In genomic region chr6:113363866-113364265, GRCh38 we compare ENCODE assay signal across 20 cellular contexts.
A peak's percentile ranks its signal among the peaks of the same experiment; 100 is the strongest.
DNase-seq lines count a peak whose midpoint lies in the region; ATAC-seq and TF ChIP-seq lines count a peak whose summit lies in the region.
"Had no signal": no experiment of that assay in that cellular context is flagged by ENCODE, and none has a peak within 500 bp of the region (broad histone marks: within the 10 kb centered on the region; RNA-seq: fewer than 3 reads in every experiment).

No MANE protein-coding gene starts in this region.

- POLR2A ChIA-PET in SK-N-SH (lab: Yijun Ruan, JAX): no interaction called here

- peaks cover 5 to 13% of the 10 kb centered on the region in 2 experiments for H3K36me3 ChIP-seq in SK-N-SH (replicated peaks in 1 of 2; ENCODE audit: control insufficient read depth in 1 of 2, insufficient read depth in 2 of 2, low read length in 1 of 2)

- no peak for TF ChIP-seq RAD21 in SK-N-SH (IDR thresholded peaks at IDR 0.05; ENCODE audit: low read length)

- intact Hi-C loops in head of caudate nucleus (cut with DNase I): no loop called here

- peak overlapping the region; percentile 6; the same call in 1 of the 2 replicates for H3K9ac ChIP-seq in SK-N-SH

- peak; percentile 52 for DNase-seq in EL
- no peak for DNase-seq in SK-N-SH
- peak; percentile 17 for DNase-seq in fibroblast of gingiva (ENCODE audit: low read depth)
- no peak for DNase-seq in osteocyte (ENCODE audit: extremely low spot score, unreplicated experiment)
- DNase-seq in hepatic stellate cell (ENCODE audit: low spot score): no peak
- DNase-seq in head of caudate nucleus: no peak
- DNase-seq in occipital lobe (lab: John Stamatoyannopoulos, UW): no peak
- DNase-seq: COR-L47, DMS153, MM.1S, NCI-H1105 treated with DMSO at 0.1 percent for 48 hours, NCI-H187, NCI-H446, PC-9 had no signal

- no peaks in the 10 kb centered on the region for H3K9me2 ChIP-seq in SK-N-SH

- no peak overlapping the region for H2AFZ ChIP-seq in SK-N-SH (ENCODE audit: low read depth)
- H2AFZ ChIP-seq: PC-9 had no signal

- peaks cover 2% of the 10 kb centered on the region; the same call in 1 of the 2 replicates for H3K79me2 ChIP-seq in SK-N-SH (ENCODE audit: insufficient read depth)

- no peak overlapping the region for H3K4me3 ChIP-seq in SK-N-SH (ENCODE audit: low read depth in 2 of 2, low read length in 1 of 2)
- H3K4me3 ChIP-seq: GM12878, GM23338, PC-9 had no signal

- peaks cover 69% of the 10 kb centered on the region for H3F3A ChIP-seq in SK-N-SH (replicated peaks; ENCODE audit: insufficient read depth)

- H3K36me3 Mint-ChIP-seq in osteocyte (ENCODE audit: unreplicated experiment): peaks cover 17% of the 10 kb centered on the region
- H3K36me3 Mint-ChIP-seq: CD14-positive monocyte had no signal

- ATAC-seq in HG03139 (IDR thresholded peaks at IDR 0.05; ENCODE audit: unreplicated experiment): no peak
- ATAC-seq: GM12878, GM23338, HepG2, Right ventricle myocardium inferior had no signal

- peaks cover 16 to 68% of the 10 kb centered on the region in 2 experiments for H3K4me1 ChIP-seq in SK-N-SH (ENCODE audit: control insufficient read depth in 1 of 2, insufficient read depth in 2 of 2, low read depth in 1 of 2, low read length in 1 of 2)

- peak overlapping the region; percentile 87 to 90; a peak in 3 of 4 replicates for H3K27ac ChIP-seq in SK-N-SH (ENCODE audit: low read depth in 2 of 2, low read length in 1 of 2)
- H3K27ac ChIP-seq: PC-9 had no signal

- H4K20me1 ChIP-seq in SK-N-SH (ENCODE audit: insufficient read depth): no peaks in the 10 kb centered on the region

- peak; percentile 31 to 92; a peak in 2 of 4 replicates for TF ChIP-seq EP300 in SK-N-SH (IDR thresholded peaks at IDR 0.05; ENCODE audit: borderline replicate concordance in 1 of 2, low read depth in 1 of 2, low read length in 1 of 2)

- no peak overlapping the region for H3K4me3 Mint-ChIP-seq in osteocyte (ENCODE audit: unreplicated experiment)
- H3K4me3 Mint-ChIP-seq: CD14-positive monocyte, GM23338 had no signal

- no peaks in the 10 kb centered on the region for H3K9me3 ChIP-seq in SK-N-SH

- no peaks in the 10 kb centered on the region for H3K9me3 Mint-ChIP-seq in osteocyte (ENCODE audit: unreplicated experiment)
- H3K9me3 Mint-ChIP-seq: GM23338 had no signal

- H3K4me1 Mint-ChIP-seq in osteocyte (ENCODE audit: unreplicated experiment): peaks cover 73% of the 10 kb centered on the region
- H3K4me1 Mint-ChIP-seq: CD14-positive monocyte had no signal

- H3K27me3 Mint-ChIP-seq in osteocyte (ENCODE audit: unreplicated experiment): no peaks in the 10 kb centered on the region

- H3K27ac Mint-ChIP-seq in osteocyte (ENCODE audit: unreplicated experiment): peak overlapping the region; percentile 86
- H3K27ac Mint-ChIP-seq: CD14-positive monocyte, GM23338 had no signal

- no peak for TF ChIP-seq CTCF in SK-N-SH (IDR thresholded peaks at IDR 0.05)
- TF ChIP-seq CTCF in osteocyte (IDR thresholded peaks at IDR 0.05): no peak

- H3K27me3 ChIP-seq in SK-N-SH (ENCODE audit: insufficient read depth): no peaks in the 10 kb centered on the region

- CTCF ChIA-PET in SK-N-SH (lab: Yijun Ruan, JAX): no interaction called here

- H3K4me2 ChIP-seq in SK-N-SH: 0 out of 2 replicates have a peak overlapping the region, but pooled peaks have one; percentile 54
- H3K4me2 ChIP-seq: PC-9 had no signal

TF ChIP-seq in SK-N-SH, 30 proteins besides CTCF, POLR2A, EP300 and RAD21 (continues in another document):
- TF ChIP-seq FOXJ3 (CRISPR knock-in tag; IDR thresholded peaks at IDR 0.05): no peak
- TF ChIP-seq TEAD4 (IDR thresholded peaks at IDR 0.05; ENCODE audit: borderline replicate concordance, insufficient read depth): peak; percentile 56; the same call in 1 of the 2 replicates
- peak; percentile 68 for TF ChIP-seq PBX3 (IDR thresholded peaks at IDR 0.05)
- TF ChIP-seq SIN3A (IDR thresholded peaks at IDR 0.05; ENCODE audit: borderline replicate concordance, low read depth, low read length): no peak
- peak; percentile 73 for TF ChIP-seq FOSL2 (IDR thresholded peaks at IDR 0.05; ENCODE audit: borderline replicate concordance, low read depth)
- no peak for TF ChIP-seq GATA2 (CRISPR knock-in tag; IDR thresholded peaks at IDR 0.05)
- TF ChIP-seq RCOR1 (IDR thresholded peaks at IDR 0.05; ENCODE audit: low read length): no peak
- TF ChIP-seq POLR2AphosphoS5 (IDR thresholded peaks at IDR 0.05; ENCODE audit: low read depth, low read length): peak; percentile 56; the same call in 1 of the 2 replicates
- TF ChIP-seq JUND (IDR thresholded peaks at IDR 0.05): peak; percentile 76
- TF ChIP-seq ELF1 (IDR thresholded peaks at IDR 0.05): no peak
- no peak for TF ChIP-seq TAF1 (IDR thresholded peaks at IDR 0.05; ENCODE audit: borderline replicate concordance, low read depth, low read length)
- no peak for TF ChIP-seq USF2 (IDR thresholded peaks at IDR 0.05; ENCODE audit: borderline replicate concordance, low read depth, low read length)
- peak; percentile 82; the same call in 1 of the 2 replicates for TF ChIP-seq FOXM1 (IDR thresholded peaks at IDR 0.05; ENCODE audit: low read depth)
- no peak for TF ChIP-seq MEF2A (IDR thresholded peaks at IDR 0.05; ENCODE audit: borderline replicate concordance, low read depth)
- no peak for TF ChIP-seq ZBTB33 (IDR thresholded peaks at IDR 0.05; ENCODE audit: borderline replicate concordance, low read depth)
- peak; percentile 95 for TF ChIP-seq TCF12 (IDR thresholded peaks at IDR 0.05)
- TF ChIP-seq EZH2phosphoT487 (IDR thresholded peaks at IDR 0.05; ENCODE audit: borderline replicate concordance, low read depth): no peak
- TF ChIP-seq RXRA (IDR thresholded peaks at IDR 0.05; ENCODE audit: borderline replicate concordance, low read depth): no peak
- TF ChIP-seq YY1 (IDR thresholded peaks at IDR 0.05; ENCODE audit: low read depth): no peak
- TF ChIP-seq NRF1 (IDR thresholded peaks at IDR 0.05; ENCODE audit: low read depth, low read length): no peak
- no peak for TF ChIP-seq USF1 (IDR thresholded peaks at IDR 0.05; ENCODE audit: borderline replicate concordance, low read depth)
- no peak for TF ChIP-seq IRF3 (IDR thresholded peaks at IDR 0.05; ENCODE audit: low read depth, low read length)
- TF ChIP-seq MXI1 (IDR thresholded peaks at IDR 0.05; ENCODE audit: low read depth, low read length): no peak
- TF ChIP-seq RFX5 (IDR thresholded peaks at IDR 0.05; ENCODE audit: low read length): no peak
- no peak for TF ChIP-seq SMC3 (IDR thresholded peaks at IDR 0.05; ENCODE audit: low read depth, low read length)

Comparison
In these comparisons a context has a peak if more than half of its experiments do, and no peak if none do; other contexts are left out.
1. DNase-seq: peak in EL (single experiment) and fibroblast of gingiva (single experiment); none in SK-N-SH (single experiment), osteocyte (single experiment), hepatic stellate cell (single experiment), head of caudate nucleus (0 of 42) and occipital lobe (single experiment).